8 cellular contexts compared by ENCODE assay signal in genomic region chr16:46688657-46689491, GRCh38. TPM values are rescaled to one million over a fixed set of nuclear protein-coding genes. Genes with fewer than 3 reads are reported as not detected.
DNase-seq lines count a peak whose midpoint lies in the region; ATAC-seq and TF ChIP-seq lines count a peak whose summit lies in the region.

Gene VPS35, minus strand, starts transcription at chr16:46689178. Its CDS starts 45 bp downstream, at chr16:46689133.

- H3K9me3 ChIP-seq in SK-N-SH: no peaks in the 10 kb centered on the region
- no peaks in the 10 kb centered on the region for H3K9me3 ChIP-seq in osteoblast (ENCODE audit: low read depth, low read length)
- no peaks in the 10 kb centered on the region for H3K9me3 ChIP-seq in thymus (ENCODE audit: control insufficient read depth)

- peak; percentile 87 for ATAC-seq in HG02588 (IDR thresholded peaks at IDR 0.05; ENCODE audit: unreplicated experiment)

- WGBS in SK-N-SH (ENCODE audit: low lambda C conversion rate): under 1% methylated on average over 30 of the region's 60 CpGs
- WGBS in thymus: under 1% methylated on average over 60 of the region's 60 CpGs

- H3K27me3 Mint-ChIP-seq in activated naive CD4-positive, alpha-beta T cell treated with anti-CD3 and anti-CD28 coated beads, Interleukin-2, amount 50 U/mL, for 24 hours: no peaks in the 10 kb centered on the region

- H3K79me2 ChIP-seq in SK-N-SH (ENCODE audit: insufficient read depth) (peaks cover 88% of the 10 kb centered on the region), osteoblast (ENCODE audit: insufficient read depth, low read length) (peaks cover 71% of the 10 kb centered on the region)

- no peak within 1 kb of the TSS for H3K4me3 Mint-ChIP-seq in activated naive CD4-positive, alpha-beta T cell treated with anti-CD3 and anti-CD28 coated beads, Interleukin-2, amount 50 U/mL, for 24 hours

- H3K36me3 ChIP-seq in SK-N-SH (replicated peaks in 1 of 2; ENCODE audit: control insufficient read depth in 1 of 2, insufficient read depth in 2 of 2, low read length in 1 of 2): peaks cover 6 to 7% of the 10 kb centered on the region in 2 experiments
- H3K36me3 ChIP-seq in osteoblast (ENCODE audit: insufficient read depth, low read length): peaks cover 4% of the 10 kb centered on the region
- H3K36me3 ChIP-seq in thymus (ENCODE audit: control insufficient read depth, insufficient read depth): peaks cover 3% of the 10 kb centered on the region

- H3K9ac ChIP-seq in SK-N-SH: peak within 1 kb of the TSS; percentile 90

- H3K27ac ChIP-seq in SK-N-SH (ENCODE audit: low read depth in 2 of 2, low read length in 1 of 2) (peak within 1 kb of the TSS; percentile 93 to 99), osteoblast (ENCODE audit: low read depth, low read length) (peak within 1 kb of the TSS; percentile 95), thymus (ENCODE audit: low read depth) (peak within 1 kb of the TSS; percentile 99)

- TF ChIP-seq EP300 in SK-N-SH (IDR thresholded peaks at IDR 0.05; ENCODE audit: borderline replicate concordance in 1 of 2, low read depth in 1 of 2, low read length in 1 of 2): no peak

- H3K4me1 ChIP-seq in SK-N-SH (ENCODE audit: control insufficient read depth in 1 of 2, insufficient read depth in 2 of 2, low read depth in 1 of 2, low read length in 1 of 2): peaks cover 18% of the 10 kb centered on the region in 2 experiments
- H3K4me1 ChIP-seq in osteoblast (ENCODE audit: insufficient read depth, low read length): peaks cover 34% of the 10 kb centered on the region
- H3K4me1 ChIP-seq in thymus (ENCODE audit: control insufficient read depth, insufficient read depth, low read length): peaks cover 19% of the 10 kb centered on the region

- CTCF ChIA-PET in SK-N-SH (lab: Yijun Ruan, JAX): interaction anchor here (0.7 to 2.5 kb wide), 12 partner anchors 11 to 133 kb away, joined by 3 to 18 read pairs (median 6); no protein-coding TSS in a partner anchor

- H3K27me3 ChIP-seq in SK-N-SH (ENCODE audit: insufficient read depth) (no peaks in the 10 kb centered on the region), osteoblast (ENCODE audit: insufficient read depth, low read length) (no peaks in the 10 kb centered on the region), thymus (ENCODE audit: control insufficient read depth, insufficient read depth) (no peaks in the 10 kb centered on the region)

- H3K4me1 Mint-ChIP-seq in activated naive CD4-positive, alpha-beta T cell treated with anti-CD3 and anti-CD28 coated beads, Interleukin-2, amount 50 U/mL, for 24 hours: peaks cover 52% of the 10 kb centered on the region

- H3K9me3 Mint-ChIP-seq in activated naive CD4-positive, alpha-beta T cell treated with anti-CD3 and anti-CD28 coated beads, Interleukin-2, amount 50 U/mL, for 24 hours: no peaks in the 10 kb centered on the region

- H3K4me3 ChIP-seq in SK-N-SH (ENCODE audit: low read depth in 2 of 2, low read length in 1 of 2) (peak within 1 kb of the TSS; percentile 69 to 83), osteoblast (ENCODE audit: insufficient read depth, low read length) (peak within 1 kb of the TSS; percentile 87), thymus (ENCODE audit: low read length) (peak within 1 kb of the TSS; percentile 88)

- no peaks in the 10 kb centered on the region for H3K36me3 Mint-ChIP-seq in activated naive CD4-positive, alpha-beta T cell treated with anti-CD3 and anti-CD28 coated beads, Interleukin-2, amount 50 U/mL, for 24 hours

- TF ChIP-seq RAD21 in SK-N-SH (IDR thresholded peaks at IDR 0.05; ENCODE audit: low read length): no peak; the same call in 1 of the 2 replicates

- H2AFZ ChIP-seq in SK-N-SH (ENCODE audit: low read depth) (peak within 1 kb of the TSS; percentile 74), osteoblast (ENCODE audit: low read length) (peak within 1 kb of the TSS; percentile 97)

- no peaks in the 10 kb centered on the region for H3K9me2 ChIP-seq in SK-N-SH

- peak; percentile 95 for DNase-seq in GM10266 (ENCODE audit: extremely low spot score)
- DNase-seq in NCI-H1048 (lab: John Stamatoyannopoulos, UW): peak; percentile 82
- peak; percentile 95 for DNase-seq in SK-N-SH
- DNase-seq in glomerular visceral epithelial cell (ENCODE audit: extremely low spot score): peak; percentile 98
- DNase-seq in osteoblast (ENCODE audit: insufficient read length, low spot score, missing footprints): peak; percentile 99

- H3K27ac Mint-ChIP-seq in activated naive CD4-positive, alpha-beta T cell treated with anti-CD3 and anti-CD28 coated beads, Interleukin-2, amount 50 U/mL, for 24 hours: peak within 1 kb of the TSS; percentile 62

- peak; percentile 26 for TF ChIP-seq CTCF in GM10266 (IDR thresholded peaks at IDR 0.05; ENCODE audit: control insufficient read depth, insufficient read depth, low read depth, missing control alignments)
- peak; percentile 44 for TF ChIP-seq CTCF in SK-N-SH (IDR thresholded peaks at IDR 0.05)
- TF ChIP-seq CTCF in osteoblast (IDR thresholded peaks at IDR 0.05; ENCODE audit: extremely low read depth, low read depth, low read length): no peak

- H4K20me1 ChIP-seq in SK-N-SH (ENCODE audit: insufficient read depth): peaks cover 59% of the 10 kb centered on the region
- H4K20me1 ChIP-seq in osteoblast (ENCODE audit: insufficient read depth, low read length): peaks cover 32% of the 10 kb centered on the region

- POLR2A ChIA-PET in SK-N-SH (lab: Yijun Ruan, JAX): interaction anchor here (0.6 to 2.4 kb wide), 3 partner anchors 68 to 112 kb away, joined by 3 to 7 read pairs (median 3); no protein-coding TSS in a partner anchor

- peaks cover 13% of the 10 kb centered on the region for H3F3A ChIP-seq in SK-N-SH (replicated peaks; ENCODE audit: insufficient read depth)

- H3K4me2 ChIP-seq in SK-N-SH (peak within 1 kb of the TSS; percentile 96), osteoblast (ENCODE audit: insufficient read depth, low read length) (peak within 1 kb of the TSS; percentile 96)

TF ChIP-seq in SK-N-SH, 30 proteins besides CTCF, POLR2A, EP300 and RAD21 (continues in another document):
- TF ChIP-seq FOXM1 (IDR thresholded peaks at IDR 0.05; ENCODE audit: low read depth) (no peak), IRF3 (IDR thresholded peaks at IDR 0.05; ENCODE audit: low read depth, low read length) (no peak), MEF2A (IDR thresholded peaks at IDR 0.05; ENCODE audit: borderline replicate concordance, low read depth) (no peak), GABPA (IDR thresholded peaks at IDR 0.05; ENCODE audit: low read depth) (no peak), MXI1 (IDR thresholded peaks at IDR 0.05; ENCODE audit: low read depth, low read length) (peak; percentile 48; the same call in 1 of the 2 replicates), GATA2 (CRISPR knock-in tag; IDR thresholded peaks at IDR 0.05) (no peak), POLR2AphosphoS5 (IDR thresholded peaks at IDR 0.05; ENCODE audit: low read depth, low read length) (peak; percentile 65), TAF1 (IDR thresholded peaks at IDR 0.05; ENCODE audit: borderline replicate concordance, low read depth, low read length) (peak; percentile 33; the same call in 1 of the 2 replicates), ZBTB33 (IDR thresholded peaks at IDR 0.05; ENCODE audit: borderline replicate concordance, low read depth) (peak; percentile 36; the same call in 1 of the 2 replicates), RXRA (IDR thresholded peaks at IDR 0.05; ENCODE audit: borderline replicate concordance, low read depth) (no peak), TEAD4 (IDR thresholded peaks at IDR 0.05; ENCODE audit: borderline replicate concordance, insufficient read depth) (no peak), NFIC (IDR thresholded peaks at IDR 0.05; ENCODE audit: borderline replicate concordance) (0 out of 2 replicates have a peak, but pooled peaks have one; percentile 6), RFX5 (IDR thresholded peaks at IDR 0.05; ENCODE audit: low read length) (no peak), JUND (IDR thresholded peaks at IDR 0.05) (no peak), ELF1 (IDR thresholded peaks at IDR 0.05) (no peak), YY1 (IDR thresholded peaks at IDR 0.05; ENCODE audit: low read depth) (0 out of 2 replicates have a peak, but pooled peaks have one; percentile 63)
- TF ChIP-seq, protein P1, sequence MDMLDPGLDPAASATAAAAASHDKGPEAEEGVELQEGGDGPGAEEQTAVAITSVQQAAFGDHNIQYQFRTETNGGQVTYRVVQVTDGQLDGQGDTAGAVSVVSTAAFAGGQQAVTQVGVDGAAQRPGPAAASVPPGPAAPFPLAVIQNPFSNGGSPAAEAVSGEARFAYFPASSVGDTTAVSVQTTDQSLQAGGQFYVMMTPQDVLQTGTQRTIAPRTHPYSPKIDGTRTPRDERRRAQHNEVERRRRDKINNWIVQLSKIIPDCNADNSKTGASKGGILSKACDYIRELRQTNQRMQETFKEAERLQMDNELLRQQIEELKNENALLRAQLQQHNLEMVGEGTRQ (IDR thresholded peaks at IDR 0.05; ENCODE audit: borderline replicate concordance, low read depth, low read length): peak; percentile 62; the same call in 1 of the 2 replicates

RNA-seq across cellular contexts. Expression of gene VPS35, which starts in this region (rescaled TPM):
- polyA plus RNA-seq in SK-N-SH (2012; rRNA removed) (17.5 and 22.3 TPM in 2 replicates), thymus (32.9 TPM)
- polyA plus RNA-seq in SK-N-SH (2012; cell fraction: cytosol; rRNA removed): 28.9 and 34.6 TPM in 2 replicates
- polyA plus RNA-seq in SK-N-SH (2012; cell fraction: nucleus; rRNA removed): 9.3 and 24.5 TPM in 2 replicates
- total RNA-seq in osteoblast: 154 and 159 TPM in 2 replicates

Comparison
In these comparisons a context has a peak if more than half of its experiments do, and no peak if none do; other contexts are left out.
1. Peak in every context shown above with its lines: DNase-seq, ATAC-seq, H3K4me3 ChIP-seq and H3K27ac ChIP-seq.